20 cellular contexts compared by ENCODE assay signal in genomic region chr20:56371977-56372376, GRCh38.
"Had no signal": no experiment of that assay in that cellular context is flagged by ENCODE, and none has a peak within 500 bp of the region (broad histone marks: within the 10 kb centered on the region; RNA-seq: fewer than 3 reads in every experiment).

No MANE protein-coding gene starts in this region.

- H3K4me3 ChIP-seq: MG63, Peyer's patch had no signal

- ATAC-seq: activated CD4-positive, alpha-beta T cell treated with anti-CD3 and anti-CD28 coated beads for 36 hours; T-cell had no signal

- H3K4me1 ChIP-seq: Peyer's patch had no signal

- H3K9me3 ChIP-seq: MG63, Peyer's patch had no signal

- H3K27ac ChIP-seq: brain microvascular endothelial cell, Peyer's patch, RWPE1, WERI-Rb-1 had no signal

- H3K27me3 ChIP-seq: brain microvascular endothelial cell, MG63, Peyer's patch had no signal

- DNase-seq: activated CD4-positive, alpha-beta memory T cell treated with anti-CD3 and anti-CD28 coated beads, Interleukin-2, amount 10 ng/mL, durations not matched to agents 7 days and 5 days; activated CD4-positive, alpha-beta T cell treated with anti-CD3 and anti-CD28 coated beads for 36 hours; activated CD4-positive, alpha-beta T cell treated with anti-CD3 and anti-CD28 coated beads, Interleukin-2, amount 50 U/mL, for 1 hour; activated gamma-delta T cell; activated naive CD4-positive, alpha-beta T cell treated with anti-CD3 and anti-CD28 coated beads for 36 hours; activated T-cell treated with anti-CD3 and anti-CD28 coated beads for 4 hours; activated T-cell treated with anti-CD3 and anti-CD28 coated beads, Interleukin-2, amount 50 U/mL, for 48 hours; brain microvascular endothelial cell; MG63; NCI-H1105 treated with DMSO at 0.1 percent for 48 hours; NCI-H1436 treated with DMSO at 0.1 percent for 48 hours; NCI-H187 treated with DMSO at 0.1 percent for 48 hours; NCI-H2081 treated with DMSO at 0.1 percent for 48 hours; NCI-H446; NCI-H524; Peyer's patch; SIG-M5; T-cell; WERI-Rb-1 had no signal
